In genomic region chr2:65435625-65436168, GRCh38 we compare ENCODE assay signal across 8 cellular contexts. TPM values are rescaled to one million over a fixed set of nuclear protein-coding genes. Genes with fewer than 3 reads are reported as not detected.
DNase-seq lines count a peak whose midpoint lies in the region; ATAC-seq lines count a peak whose summit lies in the region.

No MANE protein-coding gene starts in this region.

- DNase-seq in AG08396 (ENCODE audit: low spot score) (peak; percentile 94), HT1080 (ENCODE audit: low read depth) (peak; percentile 86), NOMO-1 (lab: John Stamatoyannopoulos, UW; ENCODE audit: unreplicated experiment in 2 of 2) (peak; percentile 61 to 67), activated T-cell treated with anti-CD3 and anti-CD28 coated beads for 48 hours (ENCODE audit: low read depth) (peak; percentile 43)
- peak; percentile 39 for DNase-seq in stimulated activated naive CD4-positive, alpha-beta T cell treated with Interleukin-2 at 50 U/mL for 16 hours (lab: John Stamatoyannopoulos, UW)

- H3K4me1 ChIP-seq in mononuclear cell (ENCODE audit: insufficient read depth, low read length), result peaks cover 26% of the 10 kb centered on the region

- peak overlapping the region; percentile 48 for H3K4me3 ChIP-seq in mononuclear cell (ENCODE audit: low read length)

- peaks cover 37% of the 10 kb centered on the region for H3K27me3 ChIP-seq in mononuclear cell (ENCODE audit: insufficient read depth, low read length)

- peak; percentile 23 for ATAC-seq in GM18907 (IDR thresholded peaks at IDR 0.05; ENCODE audit: unreplicated experiment)
- ATAC-seq in esophagus mucosa, result peak; percentile 38

- no peaks in the 10 kb centered on the region for H3K9me3 ChIP-seq in mononuclear cell (ENCODE audit: low read depth, low read length)

RNA-seq across cellular contexts. Expression of gene SPRED2, which starts 3.3 kb away (rescaled TPM):
- 15.4 and 25.8 TPM in 2 replicates for total RNA-seq in HT1080 (2014; rRNA removed; shearing (Covaris generic))
- 36.5 and 43.2 TPM in 2 replicates for polyA plus RNA-seq in HT1080 (2015; cell fraction: cytosol; rRNA removed)
- 32.4 and 33.7 TPM in 2 replicates for polyA plus RNA-seq in HT1080 (2015; cell fraction: nucleus; rRNA removed)
- total RNA-seq in esophagus mucosa, result 12.8 TPM
- total RNA-seq in mononuclear cell, result 1.7 TPM

Comparison
In these comparisons a context has a peak if more than half of its experiments do, and no peak if none do; other contexts are left out.
1. Peak in every context shown above with its lines: DNase-seq, ATAC-seq and H3K4me3 ChIP-seq.
2. DNase-seq: peak in every context shown above with its lines; median percentile 94 in AG08396; 86 in HT1080; 64 in NOMO-1; 43 in activated T-cell treated with anti-CD3 and anti-CD28 coated beads for 48 hours; 39 in stimulated activated naive CD4-positive, alpha-beta T cell treated with Interleukin-2 at 50 U/mL for 16 hours.